ENCODE assay signal across 7 cellular contexts in genomic region chr2:4763009-4763408, GRCh38.
DNase-seq lines count a peak whose midpoint lies in the region; ATAC-seq and TF ChIP-seq lines count a peak whose summit lies in the region.

No MANE protein-coding gene starts in this region.

- no peaks in the 10 kb centered on the region for H3K9me3 ChIP-seq in ovary

- intact Hi-C loops in ovary (cut with DNase I) = no loop called here

- no peaks in the 10 kb centered on the region for H3K4me1 ChIP-seq in ovary (ENCODE audit: insufficient read depth)

- no peak for TF ChIP-seq CTCF in ovary (IDR thresholded peaks at IDR 0.05)

- no peak for ATAC-seq in HG03460 (IDR thresholded peaks at IDR 0.05; ENCODE audit: unreplicated experiment)

- no peak overlapping the region for H3K4me3 ChIP-seq in ovary

- 2 to 4% (median 2%) methylated on average over 4 of the region's 4 CpGs for whole genome bisulfite sequencing in ovary, 3 donors

- DNase-seq in HT1080 (ENCODE audit: low read depth) = peak; percentile 25
- peak; percentile 61 for DNase-seq in NCI-H2081 treated with DMSO at 0.1 percent for 48 hours (lab: John Stamatoyannopoulos, UW)
- peak; percentile 16 for DNase-seq in astrocyte of the hippocampus (ENCODE audit: low read depth, low spot score)
- peak; percentile 4 for DNase-seq in non-pigmented ciliary epithelial cell (ENCODE audit: low read depth)
- no peak for DNase-seq in ovary
- DNase-seq in mesenteric fat pad (ENCODE audit: low spot score) = no peak

- H3K27me3 ChIP-seq in ovary = no peaks in the 10 kb centered on the region

- no peak for TF ChIP-seq EP300 in ovary (IDR thresholded peaks at IDR 0.05)

- H3K36me3 ChIP-seq in ovary = no peaks in the 10 kb centered on the region

- H3K27ac ChIP-seq in ovary = no peak overlapping the region

- TF ChIP-seq POLR2A in ovary (IDR thresholded peaks at IDR 0.05) = no peak

Comparison
In these comparisons a context has a peak if more than half of its experiments do, and no peak if none do; other contexts are left out.
1. DNase-seq: peak in HT1080 (single experiment), NCI-H2081 treated with DMSO at 0.1 percent for 48 hours (single experiment), astrocyte of the hippocampus (single experiment) and non-pigmented ciliary epithelial cell (single experiment); none in ovary (0 of 5) and mesenteric fat pad (single experiment).